In the genomic region with DNA sequence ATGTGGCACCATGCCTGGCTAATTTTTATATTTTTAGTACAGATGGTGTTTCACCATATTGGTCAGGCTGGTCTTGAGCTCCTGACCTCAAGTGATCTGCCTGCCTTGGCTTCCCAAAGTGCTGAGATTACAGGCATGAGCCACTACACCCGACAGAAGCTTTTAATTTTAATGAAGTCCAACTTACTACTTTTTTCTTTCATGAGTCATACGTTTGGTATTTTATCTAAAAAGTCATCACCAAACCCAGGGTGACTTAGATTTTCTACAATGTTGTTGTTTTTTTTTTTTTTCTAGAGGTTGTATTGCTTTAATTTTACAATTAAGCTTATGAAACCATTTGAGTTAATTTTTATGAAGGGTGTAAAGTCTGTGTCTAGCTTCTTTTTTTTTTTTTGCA, we compare ENCODE assay signal across 19 cellular contexts. TPM values are rescaled to one million over a fixed set of nuclear protein-coding genes. Genes with fewer than 3 reads are reported as not detected.
DNase-seq lines count a peak whose midpoint lies in the region; ATAC-seq, FAIRE-seq and TF ChIP-seq lines count a peak whose summit lies in the region.
"Had no signal": no experiment of that assay in that cellular context is flagged by ENCODE, and none has a peak within 500 bp of the region (broad histone marks: within the 10 kb centered on the region; RNA-seq: fewer than 3 reads in every experiment).

No MANE protein-coding gene starts in this region.

- H3K4me3 ChIP-seq in PC-9 = no peak overlapping the region
- H3K4me3 ChIP-seq in endothelial cell of umbilical vein (replicated peaks in 1 of 3; ENCODE audit: insufficient read depth in 1 of 3, low read depth in 1 of 3, low read length in 3 of 3) = no peak overlapping the region
- H3K4me3 ChIP-seq: cardiac muscle cell, left ventricle myocardium inferior, Peyer's patch, right lobe of liver had no signal

- no peaks in the 10 kb centered on the region for H4K20me1 ChIP-seq in PC-9 (ENCODE audit: insufficient read depth)
- no peaks in the 10 kb centered on the region for H4K20me1 ChIP-seq in endothelial cell of umbilical vein (replicated peaks; ENCODE audit: control insufficient read depth, extremely low read depth, insufficient read depth, low read length)

- H3K36me3 Mint-ChIP-seq in stimulated activated naive B cell treated with anti-CD40 and anti-IgM and Interleukin-4, amounts not matched to agents 10 μg/mL and 1 μg/mL and 100 μg/mL, for 72 hours = no peaks in the 10 kb centered on the region
- H3K36me3 Mint-ChIP-seq: natural killer cell had no signal

- TF ChIP-seq POLR2A in endothelial cell of umbilical vein (IDR thresholded peaks at IDR 0.05; ENCODE audit: low read depth, low read length) (no peak), GM12891 (IDR thresholded peaks at IDR 0.05; ENCODE audit: low read depth, low read length) (no peak)

- DNase-seq in GM03348 (ENCODE audit: low spot score) (peak; percentile 19), PC-9 (peak; percentile 5 to 75), endothelial cell of umbilical vein (ENCODE audit: low read depth, low spot score) (peak; percentile 51), non-pigmented ciliary epithelial cell (ENCODE audit: low read depth) (peak; percentile 17), urothelium cell line (ENCODE audit: low spot score) (no peak), GM12891 (ENCODE audit: insufficient read length, low spot score) (no peak)
- no peak for DNase-seq in stimulated activated naive B cell treated with anti-CD40 and anti-IgM and Interleukin-4, amounts not matched to agents 10 μg/mL and 1 μg/mL and 100 μg/mL, for 72 hours
- DNase-seq: activated CD4-positive, alpha-beta T cell treated with anti-CD3 and anti-CD28 coated beads, Interleukin-2, amount 10 ng/mL, durations not matched to agents 24 days and 14 days; endodermal cell; hippocampal formation; left ventricle myocardium inferior; natural killer cell; NCI-H2029; NCI-H69; Peyer's patch; right lobe of liver; stimulated activated naive CD4-positive, alpha-beta T cell treated with Interleukin-2 at 50 U/mL for 16 hours had no signal

- H3K27me3 ChIP-seq in PC-9 (ENCODE audit: insufficient read depth, low read depth) (no peaks in the 10 kb centered on the region), endothelial cell of umbilical vein (ENCODE audit: control insufficient read depth in 2 of 2, insufficient read depth in 2 of 2, low read length in 2 of 2) (peaks cover 0 to 17% of the 10 kb centered on the region in 2 experiments)
- H3K27me3 ChIP-seq: cardiac muscle cell, Peyer's patch, right lobe of liver had no signal

- no peaks in the 10 kb centered on the region for H3K79me2 ChIP-seq in PC-9 (ENCODE audit: low read depth)
- no peaks in the 10 kb centered on the region for H3K79me2 ChIP-seq in endothelial cell of umbilical vein (ENCODE audit: control insufficient read depth, insufficient read depth, low read length)

- FAIRE-seq in endothelial cell of umbilical vein (lab: Jason Lieb, UNC) (no peak), urothelium cell line (lab: Jason Lieb, UNC) (no peak), GM12891 (lab: Jason Lieb, UNC) (no peak)

- BruUV-seq in PC-9 (replicated peaks; lab: Mats Ljungman, UMichigan) (no TSS peak), endothelial cell of umbilical vein (replicated peaks; lab: Mats Ljungman, UMichigan) (no TSS peak)

- intact Hi-C loops in PC-9 (cut with micrococcal nuclease; ENCODE audit: unreplicated experiment) (loop anchor here (5.0 to 10.0 kb wide), 5 partner anchors 637 to 1900 kb away; partner anchors contain the start of genes FAM76B and SRSF8), endothelial cell of umbilical vein (cut with micrococcal nuclease) (loop anchor here (5.0 kb wide), 2 partner anchors 1452 to 1902 kb away; partner anchors contain the start of genes CWC15 and KDM4D)

- H3K36me3 ChIP-seq in PC-9 (ENCODE audit: low read depth) (no peaks in the 10 kb centered on the region), endothelial cell of umbilical vein (ENCODE audit: control insufficient read depth in 2 of 2, extremely low read depth in 1 of 2, insufficient read depth in 2 of 2, low read length in 2 of 2) (no peaks in the 10 kb centered on the region)
- H3K36me3 ChIP-seq: cardiac muscle cell, left ventricle myocardium inferior, Peyer's patch, right lobe of liver had no signal

- H3K4me1 Mint-ChIP-seq in stimulated activated naive B cell treated with anti-CD40 and anti-IgM and Interleukin-4, amounts not matched to agents 10 μg/mL and 1 μg/mL and 100 μg/mL, for 72 hours = no peaks in the 10 kb centered on the region
- H3K4me1 Mint-ChIP-seq: natural killer cell had no signal

- H2AFZ ChIP-seq in PC-9 (no peak overlapping the region), endothelial cell of umbilical vein (ENCODE audit: low read depth, low read length) (no peak overlapping the region)

- H3K4me2 ChIP-seq in PC-9 = no peak overlapping the region
- H3K4me2 ChIP-seq in endothelial cell of umbilical vein (ENCODE audit: insufficient read depth, low read length) = no peak overlapping the region

- POLR2A ChIA-PET in PC-9 (lab: Charles Lee; ENCODE audit: unreplicated experiment) = interaction anchor here (0.6 kb wide), 1 partner anchor 31 kb away, joined by 3 read pairs; no protein-coding TSS in a partner anchor
- POLR2A ChIA-PET in endothelial cell of umbilical vein (lab: Charles Lee) = interaction anchor here (0.6 kb wide), 1 partner anchor 636 kb away, joined by 3 read pairs; no protein-coding TSS in a partner anchor

- H3K9me3 Mint-ChIP-seq in stimulated activated naive B cell treated with anti-CD40 and anti-IgM and Interleukin-4, amounts not matched to agents 10 μg/mL and 1 μg/mL and 100 μg/mL, for 72 hours = no peaks in the 10 kb centered on the region
- H3K9me3 Mint-ChIP-seq: activated CD4-positive, alpha-beta T cell treated with anti-CD3 and anti-CD28 coated beads, Interleukin-2, amount 10 ng/mL, durations not matched to agents 24 days and 14 days; endodermal cell; natural killer cell had no signal

- CTCF ChIA-PET in PC-9 (lab: Charles Lee) = interaction anchor here (0.5 to 1.4 kb wide), 15 partner anchors 219 to 1656 kb away, joined by 3 to 8 read pairs (median 4); partner anchors contain the start of genes AMOTL1 and SRSF8
- CTCF ChIA-PET in endothelial cell of umbilical vein (lab: Charles Lee) = interaction anchor here (0.7 to 4.1 kb wide), 13 partner anchors 10 to 1867 kb away, joined by 3 to 54 read pairs (median 3); partner anchors contain the start of gene MAML2

- H3K9me3 ChIP-seq in PC-9 (ENCODE audit: insufficient read depth, low read depth) (peaks cover 3% of the 10 kb centered on the region; the same call in 1 of the 2 replicates), endothelial cell of umbilical vein (replicated peaks; ENCODE audit: control insufficient read depth, insufficient read depth, low read length) (no peaks in the 10 kb centered on the region)
- H3K9me3 ChIP-seq: left ventricle myocardium inferior, Peyer's patch, right lobe of liver had no signal

- no peak overlapping the region for H3K27ac Mint-ChIP-seq in stimulated activated naive B cell treated with anti-CD40 and anti-IgM and Interleukin-4, amounts not matched to agents 10 μg/mL and 1 μg/mL and 100 μg/mL, for 72 hours
- H3K27ac Mint-ChIP-seq: activated CD4-positive, alpha-beta T cell treated with anti-CD3 and anti-CD28 coated beads, Interleukin-2, amount 10 ng/mL, durations not matched to agents 24 days and 14 days; endodermal cell; natural killer cell had no signal

- TF ChIP-seq CTCF in PC-9 (conservative IDR thresholded peaks at IDR 0.05) (no peak), endothelial cell of umbilical vein (IDR thresholded peaks at IDR 0.05; ENCODE audit: extremely low read depth in 1 of 2, insufficient read depth in 1 of 2, low read depth in 1 of 2, low read length in 2 of 2) (no peak)

- dilution Hi-C loops in endothelial cell of umbilical vein (cut with MboI; ENCODE audit: extremely low pct_ligation_motif_present, low sequenced_read_pairs) = no loop called here

- no peak for ATAC-seq in stimulated activated naive B cell treated with anti-CD40 and anti-IgM and Interleukin-4, amounts not matched to agents 10 μg/mL and 1 μg/mL and 100 μg/mL, for 72 hours (replicated peaks)
- ATAC-seq: HCT116, natural killer cell, right lobe of liver had no signal

- peaks cover 13 to 14% of the 10 kb centered on the region in 2 donors for H3K27me3 Mint-ChIP-seq in stimulated activated naive B cell treated with anti-CD40 and anti-IgM and Interleukin-4, amounts not matched to agents 10 μg/mL and 1 μg/mL and 100 μg/mL, for 72 hours

- H3K9me1 ChIP-seq in endothelial cell of umbilical vein (replicated peaks; ENCODE audit: control insufficient read depth, extremely low read depth, insufficient read depth, low read length) = no peaks in the 10 kb centered on the region

- no peak overlapping the region for H3K27ac ChIP-seq in PC-9
- no peak overlapping the region for H3K27ac ChIP-seq in endothelial cell of umbilical vein (ENCODE audit: insufficient read depth, low read depth, low read length)
- H3K27ac ChIP-seq: cardiac muscle cell, left ventricle myocardium inferior, Peyer's patch, right lobe of liver had no signal

- H3F3A ChIP-seq in PC-9 (ENCODE audit: insufficient read depth, low read depth) = no peaks in the 10 kb centered on the region

- no peak overlapping the region for H3K9ac ChIP-seq in endothelial cell of umbilical vein (replicated peaks; ENCODE audit: extremely low read depth, insufficient read depth, low read length)

- no peak overlapping the region for H3K4me3 Mint-ChIP-seq in stimulated activated naive B cell treated with anti-CD40 and anti-IgM and Interleukin-4, amounts not matched to agents 10 μg/mL and 1 μg/mL and 100 μg/mL, for 72 hours
- H3K4me3 Mint-ChIP-seq: activated CD4-positive, alpha-beta T cell treated with anti-CD3 and anti-CD28 coated beads, Interleukin-2, amount 10 ng/mL, durations not matched to agents 24 days and 14 days; endodermal cell; natural killer cell had no signal

- H3K9me2 ChIP-seq in PC-9 (ENCODE audit: insufficient read depth) = no peaks in the 10 kb centered on the region

- peaks cover 10% of the 10 kb centered on the region; the same call in 1 of the 2 replicates for H3K4me1 ChIP-seq in PC-9 (replicated peaks; ENCODE audit: insufficient read depth)
- H3K4me1 ChIP-seq in endothelial cell of umbilical vein (ENCODE audit: control insufficient read depth, extremely low read depth, insufficient read depth, low read length) = peaks cover 2% of the 10 kb centered on the region
- H3K4me1 ChIP-seq: left ventricle myocardium inferior, Peyer's patch, right lobe of liver had no signal

RNA-seq across cellular contexts. Expression of gene JRKL, which starts 34.9 kb away (rescaled TPM):
- total RNA-seq in PC-9 (2021) (12.4 and 13.5 TPM in 2 replicates), endothelial cell of umbilical vein (7.0 and 7.6 TPM in 2 replicates)
- polyA plus RNA-seq in endothelial cell of umbilical vein = 0.75 and 1.4 TPM in 2 replicates
- polyA plus RNA-seq in endothelial cell of umbilical vein (2011; cell fraction: cytosol; rRNA removed) = 1.8 and 2.0 TPM in 2 replicates
- 1.8 and 3.0 TPM in 2 replicates for polyA plus RNA-seq in endothelial cell of umbilical vein (2011; cell fraction: nucleus; rRNA removed)
- 7.7 and 8.6 TPM in 2 replicates for polyA plus RNA-seq in endothelial cell of umbilical vein (2012)
- polyA minus RNA-seq in endothelial cell of umbilical vein = 2.6 and 3.5 TPM in 2 replicates
- 2.0 TPM for polyA minus RNA-seq in endothelial cell of umbilical vein (2011; cell fraction: cytosol; rRNA and poly(A)+ RNA removed)
- polyA minus RNA-seq in endothelial cell of umbilical vein (2011; cell fraction: nucleus; rRNA and poly(A)+ RNA removed) = 1.7 and 2.9 TPM in 2 replicates
- polyA plus RNA-seq in GM12891 (2012; ENCODE audit: low read depth, missing spikeins) = 3.8 TPM

RNA-seq across cellular contexts. Expression of gene CCDC82, which starts 35.0 kb away (rescaled TPM):
- total RNA-seq in PC-9 (2021) (18.6 and 19.9 TPM in 2 replicates), endothelial cell of umbilical vein (32.8 and 33.4 TPM in 2 replicates)
- 5.2 and 8.1 TPM in 2 replicates for polyA plus RNA-seq in endothelial cell of umbilical vein
- 8.0 and 8.4 TPM in 2 replicates for polyA plus RNA-seq in endothelial cell of umbilical vein (2011; cell fraction: cytosol; rRNA removed)
- polyA plus RNA-seq in endothelial cell of umbilical vein (2011; cell fraction: nucleus; rRNA removed) = 32.7 and 50.6 TPM in 2 replicates
- 28.6 and 40.1 TPM in 2 replicates for polyA plus RNA-seq in endothelial cell of umbilical vein (2012)
- 9.6 and 11.0 TPM in 2 replicates for polyA minus RNA-seq in endothelial cell of umbilical vein
- 5.4 TPM for polyA minus RNA-seq in endothelial cell of umbilical vein (2011; cell fraction: cytosol; rRNA and poly(A)+ RNA removed)
- polyA minus RNA-seq in endothelial cell of umbilical vein (2011; cell fraction: nucleus; rRNA and poly(A)+ RNA removed) = 45.1 and 62.5 TPM in 2 replicates
- polyA plus RNA-seq in GM12891 (2012; ENCODE audit: low read depth, missing spikeins) = 18.9 TPM

Comparison
In these comparisons a context has a peak if more than half of its experiments do, and no peak if none do; other contexts are left out.
1. DNase-seq: peak in GM03348 (single experiment), PC-9 (2 of 2), endothelial cell of umbilical vein (single experiment) and non-pigmented ciliary epithelial cell (single experiment); none in urothelium cell line (single experiment), GM12891 (single experiment) and stimulated activated naive B cell treated with anti-CD40 and anti-IgM and Interleukin-4, amounts not matched to agents 10 μg/mL and 1 μg/mL and 100 μg/mL, for 72 hours (single experiment).